In the genomic region with DNA sequence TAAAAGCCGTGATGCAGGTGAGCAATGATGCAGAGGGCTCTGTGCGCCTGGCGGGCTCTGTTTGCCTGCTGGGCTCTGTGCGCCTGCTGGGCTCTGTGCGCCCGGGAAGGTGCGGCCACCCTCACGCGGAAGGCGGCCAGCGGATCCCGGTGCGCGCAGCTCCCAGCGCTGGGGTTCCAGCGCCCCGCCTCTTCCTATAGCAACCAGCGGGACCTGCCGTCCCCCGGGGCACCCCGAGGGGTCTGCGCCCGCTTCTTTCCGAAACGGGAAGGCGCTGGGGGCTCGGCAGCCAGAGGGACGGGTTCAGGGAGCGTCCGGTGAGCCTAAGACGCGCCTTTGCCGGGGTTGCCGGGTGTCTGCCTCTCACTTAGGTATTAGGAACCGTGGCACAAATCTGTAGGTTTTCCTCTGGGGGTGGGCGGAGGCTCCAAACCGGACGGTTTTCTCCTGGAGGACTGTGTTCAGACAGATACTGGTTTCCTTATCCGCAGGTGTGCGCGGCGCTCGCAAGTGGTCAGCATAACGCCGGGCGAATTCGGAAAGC, we compare ENCODE assay signal across 1 cellular context.
TF ChIP-seq lines count a peak whose summit lies in the region.

No MANE protein-coding gene starts in this region.

TF ChIP-seq in GM12878, 131 proteins besides CTCF, POLR2A, EP300 and RAD21 (continued from another document):
- TF ChIP-seq HDAC2 (IDR thresholded peaks at IDR 0.05): 0 out of 2 replicates have a peak, but pooled peaks have one; percentile 77
- no peak for TF ChIP-seq MYC (IDR thresholded peaks at IDR 0.05; ENCODE audit: insufficient read depth, insufficient read length, insufficient replicate concordance, low read length, severe bottlenecking)
- TF ChIP-seq POLR2AphosphoS5 (IDR thresholded peaks at IDR 0.05; ENCODE audit: low read length): no peak
- TF ChIP-seq FOXM1 (IDR thresholded peaks at IDR 0.05; ENCODE audit: low read depth, low read length): no peak
